Comparison of ENCODE assay signal across 22 cellular contexts in the genomic region with DNA sequence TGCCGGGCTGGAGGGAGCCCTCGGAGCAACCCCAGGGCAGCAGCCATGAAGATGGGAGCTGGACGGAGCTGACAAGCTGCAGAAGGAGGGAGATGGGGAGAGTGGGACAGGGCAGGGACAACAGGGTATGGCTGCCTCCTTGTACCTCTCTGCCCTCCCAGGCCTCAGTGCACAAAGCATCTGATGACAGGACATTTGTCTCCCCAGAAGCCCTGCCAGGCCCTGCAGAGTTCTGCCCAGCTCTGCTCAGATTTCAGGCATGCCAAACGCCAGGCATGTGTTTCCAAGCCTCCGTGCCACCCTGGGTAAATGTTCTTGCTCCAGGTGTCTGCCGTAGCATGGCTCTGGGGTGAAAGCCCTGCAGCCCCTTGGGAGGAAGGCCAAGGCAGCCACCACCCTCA. TPM values are rescaled to one million over a fixed set of nuclear protein-coding genes. Genes with fewer than 3 reads are reported as not detected.
A peak's percentile ranks its signal among the peaks of the same experiment; 100 is the strongest.
DNase-seq lines count a peak whose midpoint lies in the region; ATAC-seq and TF ChIP-seq lines count a peak whose summit lies in the region.
"Had no signal": no experiment of that assay in that cellular context is flagged by ENCODE, and none has a peak within 500 bp of the region (broad histone marks: within the 10 kb centered on the region; RNA-seq: fewer than 3 reads in every experiment).

No MANE protein-coding gene starts in this region.

- intact Hi-C loops in sciatic nerve (cut with DNase I) = no loop called here

- H3K36me3 Mint-ChIP-seq in activated T-helper 17 cell treated with anti-CD3 and anti-CD28 coated beads, Interleukin-2, amount 50 U/mL, for 72 hours (ENCODE audit: low read depth) = peaks cover 27% of the 10 kb centered on the region
- H3K36me3 Mint-ChIP-seq: natural killer cell treated with Interleukin-12 subunit alpha and Interleukin-12 subunit beta and Interleukin-15 and Interleukin-18, amount 100 ng/mL, for 72 hours had no signal

- peaks cover 13% of the 10 kb centered on the region for H3K27me3 Mint-ChIP-seq in activated T-helper 17 cell treated with anti-CD3 and anti-CD28 coated beads, Interleukin-2, amount 50 U/mL, for 72 hours

- POLR2A ChIA-PET in GM10248 (lab: Yijun Ruan, JAX) = no interaction called here

- H3K9me3 ChIP-seq in right atrium auricular region = no peaks in the 10 kb centered on the region

- TF ChIP-seq CTCF in right atrium auricular region (IDR thresholded peaks at IDR 0.05) (no peak), GM10248 (IDR thresholded peaks at IDR 0.05; ENCODE audit: control extremely low read depth, extremely low read depth, low read depth, missing control alignments) (no peak)

- H3K27me3 ChIP-seq in right atrium auricular region = no peaks in the 10 kb centered on the region

- in situ Hi-C loops in Caki2 (cut with HindIII; ENCODE audit: low pct_unique_long_range_greater_than_20kb, low sequenced_read_pairs) = no loop called here

- H3K4me1 ChIP-seq in right atrium auricular region = peaks cover 0 to 82% of the 10 kb centered on the region in 2 donors

- ATAC-seq in sciatic nerve (peak; percentile 1), GM21526 (IDR thresholded peaks at IDR 0.05; ENCODE audit: low FRiP score, unreplicated experiment) (no peak)
- ATAC-seq in activated T-helper 17 cell treated with anti-CD3 and anti-CD28 coated beads, Interleukin-2, amount 50 U/mL, for 72 hours (replicated peaks) = no peak
- ATAC-seq: activated CD8-positive, alpha-beta memory T cell treated with anti-CD3 and anti-CD28 coated beads, Interleukin-2, amount 10 ng/mL, durations not matched to agents 7 days and 5 days; natural killer cell treated with Interleukin-12 subunit alpha and Interleukin-12 subunit beta and Interleukin-15 and Interleukin-18, amount 100 ng/mL, for 72 hours; T-cell had no signal

- DNase-seq in Caki2 (ENCODE audit: low read depth) = peak; percentile 27
- peak; percentile 28 for DNase-seq in cerebellar cortex (ENCODE audit: low spot score)
- DNase-seq in right atrium auricular region (ENCODE audit: low spot score) = no peak
- DNase-seq in sciatic nerve (ENCODE audit: low spot score) = no peak
- DNase-seq in NCI-H1694 (lab: John Stamatoyannopoulos, UW) = no peak
- no peak for DNase-seq in GM10248 (ENCODE audit: extremely low spot score)
- DNase-seq: activated CD4-positive, alpha-beta T cell treated with anti-CD3 and anti-CD28 coated beads for 4 hours; activated CD8-positive, alpha-beta memory T cell treated with anti-CD3 and anti-CD28 coated beads, Interleukin-2, amount 10 ng/mL, durations not matched to agents 7 days and 5 days; CD4-positive, alpha-beta T cell; DMS53; effector CD8-positive, alpha-beta T cell; mesendoderm; NCI-H187 treated with DMSO at 0.1 percent for 48 hours; stimulated activated CD4-positive, alpha-beta T cell treated with anti-CD3 and anti-CD28 coated beads, Interleukin-12 subunit alpha, Interleukin-12 subunit beta, amount 100 ng/mL, for 4 hours had no signal

- H3K4me3 ChIP-seq in right atrium auricular region = no peak overlapping the region
- H3K4me3 ChIP-seq: cardiac muscle cell had no signal

- H3K4me3 Mint-ChIP-seq in activated T-helper 17 cell treated with anti-CD3 and anti-CD28 coated beads, Interleukin-2, amount 50 U/mL, for 72 hours = no peak overlapping the region
- H3K4me3 Mint-ChIP-seq: activated CD8-positive, alpha-beta memory T cell treated with anti-CD3 and anti-CD28 coated beads, Interleukin-2, amount 10 ng/mL, durations not matched to agents 7 days and 5 days; CD4-positive, alpha-beta T cell; natural killer cell treated with Interleukin-12 subunit alpha and Interleukin-12 subunit beta and Interleukin-15 and Interleukin-18, amount 100 ng/mL, for 72 hours had no signal

- H3K4me1 Mint-ChIP-seq in activated T-helper 17 cell treated with anti-CD3 and anti-CD28 coated beads, Interleukin-2, amount 50 U/mL, for 72 hours = peaks cover 4% of the 10 kb centered on the region

- CTCF ChIA-PET in GM10248 (lab: Yijun Ruan, JAX) = interaction anchor here (1.1 to 2.5 kb wide), 3 partner anchors 16 to 249 kb away, joined by 3 to 11 read pairs (median 3); no protein-coding TSS in a partner anchor

- no peaks in the 10 kb centered on the region for H3K9me3 Mint-ChIP-seq in activated T-helper 17 cell treated with anti-CD3 and anti-CD28 coated beads, Interleukin-2, amount 50 U/mL, for 72 hours
- H3K9me3 Mint-ChIP-seq: CD4-positive, alpha-beta T cell; natural killer cell treated with Interleukin-12 subunit alpha and Interleukin-12 subunit beta and Interleukin-15 and Interleukin-18, amount 100 ng/mL, for 72 hours; T-cell had no signal

- H3K27ac Mint-ChIP-seq in activated T-helper 17 cell treated with anti-CD3 and anti-CD28 coated beads, Interleukin-2, amount 50 U/mL, for 72 hours = no peak overlapping the region
- H3K27ac Mint-ChIP-seq: activated CD8-positive, alpha-beta memory T cell treated with anti-CD3 and anti-CD28 coated beads, Interleukin-2, amount 10 ng/mL, durations not matched to agents 7 days and 5 days; CD4-positive, alpha-beta T cell; progenitor cell of endocrine pancreas; T-cell had no signal

- peak overlapping the region; percentile 60 to 65 for H3K27ac ChIP-seq in right atrium auricular region
- H3K27ac ChIP-seq: cardiac muscle cell had no signal

- peaks cover 30% of the 10 kb centered on the region for H3K36me3 ChIP-seq in right atrium auricular region

RNA-seq across cellular contexts. Expression of a gene that starts 1.1 kb away (rescaled TPM):
- total RNA-seq in Caki2 (2014; rRNA removed; shearing (Covaris generic); ENCODE audit: low replicate concordance) = 0.55 and 2.7 TPM in 2 replicates
- total RNA-seq in right atrium auricular region (under 1 TPM; 0.37 to 0.47 TPM), sciatic nerve (3.4 TPM)
- under 1 TPM; 0.17 to 0.42 TPM for total RNA-seq in activated T-helper 17 cell treated with anti-CD3 and anti-CD28 coated beads, Interleukin-2, amount 50 U/mL, for 72 hours

RNA-seq across cellular contexts. Expression of a gene that starts 12.2 kb away (rescaled TPM):
- 1,431 and 1,654 TPM in 2 replicates for total RNA-seq in Caki2 (2014; rRNA removed; shearing (Covaris generic); ENCODE audit: low replicate concordance)
- total RNA-seq in right atrium auricular region = 1,000 to 10,000 TPM in 1 of 2 donors, 100 to 1,000 TPM in 1; 782 to 1,042 TPM
- total RNA-seq in sciatic nerve = 554 TPM
- 10 to 100 TPM; 38.0 to 59.1 TPM for total RNA-seq in activated T-helper 17 cell treated with anti-CD3 and anti-CD28 coated beads, Interleukin-2, amount 50 U/mL, for 72 hours

RNA-seq across cellular contexts. Expression of a gene that starts 54.5 kb away (rescaled TPM):
- total RNA-seq in Caki2 (2014; rRNA removed; shearing (Covaris generic); ENCODE audit: low replicate concordance) = not detected in 2 replicates
- total RNA-seq in right atrium auricular region = not detected
- not detected for total RNA-seq in sciatic nerve
- not detected for total RNA-seq in activated T-helper 17 cell treated with anti-CD3 and anti-CD28 coated beads, Interleukin-2, amount 50 U/mL, for 72 hours
- total RNA-seq: activated CD8-positive, alpha-beta memory T cell treated with anti-CD3 and anti-CD28 coated beads, Interleukin-2, amount 10 ng/mL, durations not matched to agents 7 days and 5 days; cardiac muscle cell; CD4-positive, alpha-beta T cell; natural killer cell treated with Interleukin-12 subunit alpha and Interleukin-12 subunit beta and Interleukin-15 and Interleukin-18, amount 100 ng/mL, for 72 hours; NCI-H460; progenitor cell of endocrine pancreas; subcutaneous adipose tissue; T-cell had no signal

Comparison
In these comparisons a context has a peak if more than half of its experiments do, and no peak if none do; other contexts are left out.
1. DNase-seq: peak in Caki2 (single experiment) and cerebellar cortex (single experiment); none in right atrium auricular region (single experiment), sciatic nerve (single experiment), NCI-H1694 (single experiment) and GM10248 (single experiment).